Comparison of ENCODE assay signal across 8 cellular contexts in genomic region chr14:55446127-55446736, GRCh38. TPM values are rescaled to one million over a fixed set of nuclear protein-coding genes. Genes with fewer than 3 reads are reported as not detected.
A peak's percentile ranks its signal among the peaks of the same experiment; 100 is the strongest.
DNase-seq lines count a peak whose midpoint lies in the region; ATAC-seq and TF ChIP-seq lines count a peak whose summit lies in the region.

No MANE protein-coding gene starts in this region.

- no peaks in the 10 kb centered on the region for H3K36me3 Mint-ChIP-seq in activated naive CD4-positive, alpha-beta T cell treated with anti-CD3 and anti-CD28 coated beads for 36 hours (ENCODE audit: low read depth)
- no peaks in the 10 kb centered on the region for H3K36me3 Mint-ChIP-seq in glutamatergic neuron (ENCODE audit: unreplicated experiment)

- CTCF ChIA-PET in activated naive CD4-positive, alpha-beta T cell treated with anti-CD3 and anti-CD28 coated beads for 36 hours (lab: Charles Lee): interaction anchor here (0.6 to 2.5 kb wide), 47 partner anchors 8 to 1028 kb away, joined by 3 to 16 read pairs (median 3); partner anchors contain the start of gene FBXO34

- no peak overlapping the region for H3K4me3 ChIP-seq in GM06990 (replicated peaks; ENCODE audit: low read depth, low read length)

- H3K9me3 Mint-ChIP-seq in activated naive CD4-positive, alpha-beta T cell treated with anti-CD3 and anti-CD28 coated beads for 36 hours: no peaks in the 10 kb centered on the region
- H3K9me3 Mint-ChIP-seq in glutamatergic neuron (ENCODE audit: unreplicated experiment): no peaks in the 10 kb centered on the region

- no peak overlapping the region for H3K27ac Mint-ChIP-seq in activated naive CD4-positive, alpha-beta T cell treated with anti-CD3 and anti-CD28 coated beads for 36 hours
- no peak overlapping the region for H3K27ac Mint-ChIP-seq in glutamatergic neuron (ENCODE audit: unreplicated experiment)

- intact Hi-C loops in activated naive CD4-positive, alpha-beta T cell treated with anti-CD3 and anti-CD28 coated beads for 36 hours (cut with micrococcal nuclease): loop anchor here (1.0 to 5.0 kb wide), 3 partner anchors 216 to 1026 kb away; no protein-coding TSS in a partner anchor

- peaks cover 13% of the 10 kb centered on the region for H3K4me1 Mint-ChIP-seq in activated naive CD4-positive, alpha-beta T cell treated with anti-CD3 and anti-CD28 coated beads for 36 hours (ENCODE audit: low read depth)
- peaks cover 9% of the 10 kb centered on the region for H3K4me1 Mint-ChIP-seq in glutamatergic neuron (ENCODE audit: low read depth, unreplicated experiment)

- H3K27me3 ChIP-seq in GM06990 (replicated peaks; ENCODE audit: control insufficient read depth, insufficient read depth, low read length): no peaks in the 10 kb centered on the region

- TF ChIP-seq CTCF in GM06990 (IDR thresholded peaks at IDR 0.05; ENCODE audit: insufficient read depth, low read length, poor library complexity, severe bottlenecking): peak; percentile 65
- peak; percentile 90 for TF ChIP-seq CTCF in glutamatergic neuron (IDR thresholded peaks at IDR 0.05; ENCODE audit: partially characterized antibody, unreplicated experiment)

- no peak overlapping the region for H3K4me3 Mint-ChIP-seq in activated naive CD4-positive, alpha-beta T cell treated with anti-CD3 and anti-CD28 coated beads for 36 hours
- H3K4me3 Mint-ChIP-seq in glutamatergic neuron (ENCODE audit: unreplicated experiment): no peak overlapping the region

- no peak for ATAC-seq in GM19455 (IDR thresholded peaks at IDR 0.05; ENCODE audit: unreplicated experiment)

- no peaks in the 10 kb centered on the region for H3K36me3 ChIP-seq in GM06990 (ENCODE audit: control insufficient read depth, insufficient read depth, low read length)

- no peaks in the 10 kb centered on the region for H3K27me3 Mint-ChIP-seq in activated naive CD4-positive, alpha-beta T cell treated with anti-CD3 and anti-CD28 coated beads for 36 hours (ENCODE audit: low read depth)
- H3K27me3 Mint-ChIP-seq in glutamatergic neuron (ENCODE audit: unreplicated experiment): no peaks in the 10 kb centered on the region

- peak; percentile 25 for DNase-seq in GM06990 (ENCODE audit: extremely low read depth, insufficient read length)
- DNase-seq in M059J (ENCODE audit: low read depth): peak; percentile 83
- DNase-seq in RPMI7951 (ENCODE audit: low read depth): peak; percentile 71
- DNase-seq in activated naive CD4-positive, alpha-beta T cell treated with anti-CD3 and anti-CD28 coated beads for 36 hours: peak; percentile 76
- DNase-seq in glutamatergic neuron: peak; percentile 52
- peak; percentile 52 for DNase-seq in pulmonary artery endothelial cell (ENCODE audit: low read depth, low spot score)
- DNase-seq in occipital lobe (lab: John Stamatoyannopoulos, UW): no peak

RNA-seq across cellular contexts. Expression of gene TBPL2, which starts 5.8 kb away (rescaled TPM):
- not detected in 2 replicates for total RNA-seq in M059J (2014; rRNA removed; shearing (Covaris generic))
- total RNA-seq in RPMI7951 (2014; rRNA removed; shearing (Covaris generic)): not detected in 2 replicates
- not detected for total RNA-seq in activated naive CD4-positive, alpha-beta T cell treated with anti-CD3 and anti-CD28 coated beads for 36 hours
- total RNA-seq in glutamatergic neuron (ENCODE audit: unreplicated experiment) (not detected), pulmonary artery endothelial cell (not detected in 2 replicates), occipital lobe (not detected)

RNA-seq across cellular contexts. Expression of gene ATG14, which starts 34.6 kb away (rescaled TPM):
- 5.6 and 8.9 TPM in 2 replicates for total RNA-seq in M059J (2014; rRNA removed; shearing (Covaris generic))
- total RNA-seq in RPMI7951 (2014; rRNA removed; shearing (Covaris generic)): 4.1 and 6.8 TPM in 2 replicates
- total RNA-seq in activated naive CD4-positive, alpha-beta T cell treated with anti-CD3 and anti-CD28 coated beads for 36 hours: 1 to 10 TPM; 4.6 to 4.9 TPM
- total RNA-seq in glutamatergic neuron (ENCODE audit: unreplicated experiment) (13.5 TPM), pulmonary artery endothelial cell (13.1 and 15.3 TPM in 2 replicates), occipital lobe (22.6 TPM)
